ENCODE assay signal across 10 cellular contexts in the genomic region with DNA sequence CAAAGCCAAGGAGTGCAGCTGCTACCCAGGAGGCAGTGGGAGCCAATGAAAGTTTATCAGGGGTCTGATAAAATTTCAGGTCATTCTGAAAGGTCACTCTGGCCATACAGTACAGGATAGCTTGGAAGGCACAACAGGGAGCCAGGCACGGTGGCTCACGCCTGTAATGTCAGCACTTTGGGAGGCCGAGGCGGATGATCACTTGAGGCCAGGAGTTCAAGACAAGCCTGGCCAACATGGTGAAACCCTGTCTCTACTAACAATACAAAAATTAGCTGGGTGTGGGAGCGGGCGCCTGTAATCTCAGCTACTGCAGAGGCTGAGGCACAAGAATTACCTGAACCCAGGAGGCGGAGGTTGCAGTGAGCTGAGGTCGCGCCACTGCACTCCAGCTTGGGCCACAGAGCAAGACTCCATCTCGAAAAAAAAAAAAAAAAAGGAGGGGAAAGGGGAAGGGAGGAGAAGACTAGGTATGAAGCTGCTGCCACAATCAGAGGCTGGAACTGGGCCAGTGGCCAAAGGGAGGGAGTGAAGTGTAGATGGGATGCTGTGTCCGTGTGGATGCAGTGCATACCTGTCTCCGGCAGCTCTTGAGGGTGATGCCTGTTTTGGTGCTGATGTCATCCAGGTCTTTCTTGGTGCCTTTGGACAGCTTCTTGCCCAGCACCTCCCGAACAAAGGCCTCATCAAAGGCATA. TPM values are rescaled to one million over a fixed set of nuclear protein-coding genes. Genes with fewer than 3 reads are reported as not detected.
DNase-seq lines count a peak whose midpoint lies in the region; ATAC-seq and TF ChIP-seq lines count a peak whose summit lies in the region.
"Had no signal": no experiment of that assay in that cellular context is flagged by ENCODE, and none has a peak within 500 bp of the region (broad histone marks: within the 10 kb centered on the region; RNA-seq: fewer than 3 reads in every experiment).

No MANE protein-coding gene starts in this region.

- in situ Hi-C loops in brain microvascular endothelial cell (cut with HindIII; ENCODE audit: low pct_ligation_motif_present, low sequenced_read_pairs): no loop called here

- H3K79me1 ChIP-seq in mesenchymal stem cell (replicated peaks; ENCODE audit: low read length, poor library complexity, severe bottlenecking): peaks cover 28% of the 10 kb centered on the region

- peak overlapping the region; percentile 89 for H3K4me2 ChIP-seq in mesenchymal stem cell (ENCODE audit: low read length, poor library complexity, severe bottlenecking)

- H2BK15ac ChIP-seq in mesenchymal stem cell (ENCODE audit: low read depth, poor library complexity, severe bottlenecking): peak overlapping the region; percentile 33

- peak overlapping the region; percentile 96 for H3K4me3 ChIP-seq in HL-60 (replicated peaks; ENCODE audit: insufficient read depth, low read length)
- H3K4me3 ChIP-seq in brain microvascular endothelial cell (ENCODE audit: low read depth, low read length): peak overlapping the region; percentile 86
- H3K4me3 ChIP-seq in mesenchymal stem cell (ENCODE audit: insufficient read depth in 1 of 2, low read depth in 1 of 2, low read length in 2 of 2): peak overlapping the region in 1 of 2 experiments; percentile 87

- H2BK12ac ChIP-seq in mesenchymal stem cell (ENCODE audit: low read length in 2 of 2): peak overlapping the region in 1 of 2 experiments; percentile 41

- TF ChIP-seq CTCF in 22Rv1 (IDR thresholded peaks at IDR 0.05) (no peak), HL-60 (IDR thresholded peaks at IDR 0.05; ENCODE audit: insufficient read depth, low read length) (no peak), brain microvascular endothelial cell (IDR thresholded peaks at IDR 0.05; ENCODE audit: low read depth, low read length, missing control alignments) (no peak)

- no peak overlapping the region for H2AK5ac ChIP-seq in mesenchymal stem cell (ENCODE audit: low read length, severe bottlenecking)

- H3K4ac ChIP-seq in mesenchymal stem cell (ENCODE audit: low read depth in 1 of 2, low read length in 2 of 2): peak overlapping the region in 1 of 2 experiments; percentile 72

- ATAC-seq in HG02588 (IDR thresholded peaks at IDR 0.05; ENCODE audit: unreplicated experiment): no peak
- ATAC-seq in HG02763 (IDR thresholded peaks at IDR 0.05; ENCODE audit: unreplicated experiment): no peak

- no peak for TF ChIP-seq POLR2A in erythroblast (IDR thresholded peaks at IDR 0.05; ENCODE audit: low read length)

- H3K27ac ChIP-seq in 22Rv1 (peak overlapping the region; percentile 82), HL-60 (replicated peaks) (no peak overlapping the region), brain microvascular endothelial cell (no peak overlapping the region), mesenchymal stem cell (ENCODE audit: low read length, poor library complexity, severe bottlenecking) (peak overlapping the region; percentile 48)

- peaks cover 31% of the 10 kb centered on the region for H3K4me1 ChIP-seq in mesenchymal stem cell (ENCODE audit: control insufficient read depth, insufficient read depth, low read depth, low read length)

- H3K9me3 ChIP-seq in mesenchymal stem cell (ENCODE audit: control insufficient read depth, low read length): no peaks in the 10 kb centered on the region
- H3K9me3 ChIP-seq: body of pancreas had no signal

- H4K91ac ChIP-seq in mesenchymal stem cell (ENCODE audit: low read length): peak overlapping the region; percentile 46

- H3K36me3 ChIP-seq in brain microvascular endothelial cell (replicated peaks) (peaks cover 47% of the 10 kb centered on the region), mesenchymal stem cell (ENCODE audit: control insufficient read depth in 1 of 2, insufficient read depth in 2 of 2, low read depth in 1 of 2, low read length in 2 of 2) (peaks cover 52 to 55% of the 10 kb centered on the region in 2 experiments)

- no peak overlapping the region for H4K8ac ChIP-seq in mesenchymal stem cell (ENCODE audit: low read length)

- 86% methylated on average over 13 of the region's 13 CpGs for WGBS in mesenchymal stem cell

- peak overlapping the region in 1 of 2 experiments; percentile 43 for H3K23ac ChIP-seq in mesenchymal stem cell (ENCODE audit: low read length in 2 of 2)

- peak overlapping the region; percentile 94 for H3K9ac ChIP-seq in mesenchymal stem cell (ENCODE audit: low read length)

- H2AFZ ChIP-seq in mesenchymal stem cell (ENCODE audit: low read depth, low read length): no peak overlapping the region

- no peak overlapping the region for H2BK5ac ChIP-seq in mesenchymal stem cell (ENCODE audit: low read depth, low read length, poor library complexity, severe bottlenecking)

- H3K18ac ChIP-seq in mesenchymal stem cell (ENCODE audit: low read depth in 1 of 2, low read length in 2 of 2): peak overlapping the region in 1 of 2 experiments; percentile 37

- peak overlapping the region in 1 of 2 experiments; percentile 68 for H3K14ac ChIP-seq in mesenchymal stem cell (ENCODE audit: low read length in 2 of 2)

- H3K27me3 ChIP-seq in HL-60 (ENCODE audit: insufficient read depth, poor library complexity, severe bottlenecking) (no peaks in the 10 kb centered on the region), brain microvascular endothelial cell (replicated peaks) (no peaks in the 10 kb centered on the region), mesenchymal stem cell (ENCODE audit: control insufficient read depth in 1 of 2, insufficient read depth in 1 of 2, low read length in 2 of 2) (no peaks in the 10 kb centered on the region)
- H3K27me3 ChIP-seq: body of pancreas had no signal

- DNase-seq in HL-60 (ENCODE audit: low read depth in 1 of 2, low spot score in 1 of 2) (no peak), brain microvascular endothelial cell (no peak), mesenchymal stem cell (no peak), erythroblast (lab: John Stamatoyannopoulos, UW) (no peak), kidney tubule cell (ENCODE audit: low spot score) (no peak)
- DNase-seq: body of pancreas, NCI-H1048 had no signal

- H2BK120ac ChIP-seq in mesenchymal stem cell (ENCODE audit: low read depth, low read length): no peak overlapping the region

RNA-seq across cellular contexts. Expression of a gene that starts 1.1 kb away (rescaled TPM):
- 105 TPM for polyA plus RNA-seq in mesenchymal stem cell (2013, experiment 1 of 2)
- 106 TPM for polyA plus RNA-seq in mesenchymal stem cell (2013, experiment 2 of 2)

RNA-seq across cellular contexts. Expression of a gene that starts 3.3 kb away (rescaled TPM):
- polyA plus RNA-seq in mesenchymal stem cell (2013, experiment 1 of 2): 16.4 TPM
- polyA plus RNA-seq in mesenchymal stem cell (2013, experiment 2 of 2): 16.3 TPM

RNA-seq across cellular contexts. Expression of a gene that starts 7.5 kb away (rescaled TPM):
- polyA plus RNA-seq in mesenchymal stem cell (2013, experiment 1 of 2): 0.11 TPM
- not detected for polyA plus RNA-seq in mesenchymal stem cell (2013, experiment 2 of 2)

RNA-seq across cellular contexts. Expression of a gene that starts 13.0 kb away (rescaled TPM):
- 40.2 TPM for polyA plus RNA-seq in mesenchymal stem cell (2013, experiment 1 of 2)
- polyA plus RNA-seq in mesenchymal stem cell (2013, experiment 2 of 2): 38.9 TPM

RNA-seq across cellular contexts. Expression of a gene that starts 14.6 kb away (rescaled TPM):
- polyA plus RNA-seq in mesenchymal stem cell (2013, experiment 1 of 2): 306 TPM
- 314 TPM for polyA plus RNA-seq in mesenchymal stem cell (2013, experiment 2 of 2)

Comparison
In these comparisons a context has a peak if more than half of its experiments do, and no peak if none do; other contexts are left out.
1. H3K27ac ChIP-seq: peak in 22Rv1 (single experiment) and mesenchymal stem cell (single experiment); none in HL-60 (single experiment) and brain microvascular endothelial cell (single experiment).